ENCODE assay signal across 8 cellular contexts in the genomic region with DNA sequence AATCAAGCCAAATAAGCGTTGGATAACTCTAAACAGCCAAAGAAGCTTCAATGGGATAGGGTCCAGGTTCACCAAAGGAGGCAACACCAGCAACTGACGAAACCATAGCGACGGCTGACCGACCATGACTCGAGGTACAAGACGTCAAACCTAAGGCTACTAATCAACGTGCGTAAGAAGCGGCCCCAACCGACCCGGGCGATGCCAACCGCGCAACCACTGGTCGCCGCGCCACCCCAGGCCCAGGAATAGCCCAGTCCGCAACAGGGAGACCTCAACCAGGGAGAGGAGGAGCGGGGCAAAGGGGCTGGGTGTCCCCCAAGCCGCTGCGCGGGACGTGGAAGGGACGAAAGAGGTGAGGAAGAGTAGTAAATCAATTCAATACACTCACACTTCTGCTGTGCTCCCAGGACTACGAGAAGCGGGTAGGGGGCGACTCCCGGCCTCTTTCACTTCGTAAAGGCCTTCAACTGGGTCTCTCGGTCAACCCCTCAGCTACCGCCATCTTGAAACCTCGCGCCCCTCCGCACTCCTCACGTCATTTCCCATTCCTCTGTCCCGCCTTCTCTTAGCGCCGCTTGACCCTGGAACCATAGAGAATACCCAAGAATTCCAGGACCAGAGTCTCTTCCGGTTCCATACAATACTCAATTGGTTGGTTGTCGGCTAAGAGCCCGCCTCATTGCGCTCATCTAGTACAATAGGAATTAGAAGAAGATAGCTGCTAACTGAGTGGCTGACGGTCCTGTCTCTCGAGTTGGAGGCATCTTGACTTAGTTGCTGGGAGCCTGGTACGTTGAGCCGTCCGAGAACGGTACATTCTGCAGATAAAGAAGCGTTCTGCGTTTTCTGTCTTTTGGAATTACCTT. TPM values are rescaled to one million over a fixed set of nuclear protein-coding genes. Genes with fewer than 3 reads are reported as not detected.
A peak's percentile ranks its signal among the peaks of the same experiment; 100 is the strongest.
DNase-seq lines count a peak whose midpoint lies in the region; ATAC-seq, FAIRE-seq and TF ChIP-seq lines count a peak whose summit lies in the region.

A gene with protein sequence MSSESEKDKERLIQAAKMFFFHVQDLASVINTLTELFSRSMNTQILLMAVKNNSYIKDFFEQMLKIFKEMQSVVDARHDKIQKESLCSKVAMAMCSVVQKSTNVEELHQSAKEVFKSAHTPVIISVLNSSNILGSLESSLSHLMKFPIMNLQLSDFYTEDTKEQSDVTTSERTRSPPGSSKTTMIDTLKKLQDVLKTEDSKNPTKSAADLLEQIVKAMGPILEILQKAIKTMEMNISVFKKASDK (plus strand): TSS at position 710 of the 869 bp plus-strand sequence. CDS start 19,266 bp downstream, outside the sequence.
A gene (minus strand): TSS at position 518 of the 869 bp plus-strand sequence. CDS start 2,095 bp downstream, outside the sequence.

- peaks cover 27% of the 10 kb centered on the region for H3K36me3 Mint-ChIP-seq in activated T-helper 2 cell treated with anti-CD3 and anti-CD28 coated beads, Interferon-gamma antibody, Interleukin-2, Interleukin-4, amounts not matched to agents 10 μg/mL and 5 μg/mL and 100 μg/mL, durations not matched to agents 14 hours and 24 hours and 36 hours (ENCODE audit: low read depth)
- peaks cover 0 to 27% (median 0%) of the 10 kb centered on the region in 3 donors for H3K36me3 Mint-ChIP-seq in naive thymus-derived CD8-positive, alpha-beta T cell
- H3K36me3 Mint-ChIP-seq in stimulated activated naive B cell treated with anti-CD40 and anti-IgM and Interleukin-4, amounts not matched to agents 10 μg/mL and 1 μg/mL and 100 μg/mL, for 72 hours: peaks cover 8 to 12% of the 10 kb centered on the region in 2 donors

- no peak for TF ChIP-seq CTCF in fibroblast of pulmonary artery (IDR thresholded peaks at IDR 0.05; ENCODE audit: low read length, missing control alignments)

- H3K4me1 Mint-ChIP-seq in activated T-helper 2 cell treated with anti-CD3 and anti-CD28 coated beads, Interferon-gamma antibody, Interleukin-2, Interleukin-4, amounts not matched to agents 10 μg/mL and 5 μg/mL and 100 μg/mL, durations not matched to agents 14 hours and 24 hours and 36 hours (ENCODE audit: low read depth): peaks cover 27% of the 10 kb centered on the region
- H3K4me1 Mint-ChIP-seq in naive thymus-derived CD8-positive, alpha-beta T cell: peaks cover 10 to 24% (median 13%) of the 10 kb centered on the region in 4 donors
- H3K4me1 Mint-ChIP-seq in stimulated activated naive B cell treated with anti-CD40 and anti-IgM and Interleukin-4, amounts not matched to agents 10 μg/mL and 1 μg/mL and 100 μg/mL, for 72 hours: peaks cover 6 to 7% of the 10 kb centered on the region in 2 donors

- peak; percentile 69 for TF ChIP-seq POLR2A in H54 (IDR thresholded peaks at IDR 0.05; ENCODE audit: low read depth, low read length)

- FAIRE-seq in H54 (lab: Jason Lieb, UNC): peak; percentile 99

- POLR2A ChIA-PET in naive thymus-derived CD8-positive, alpha-beta T cell (lab: Charles Lee): interaction anchor here (0.7 to 7.3 kb wide), 15 partner anchors 8 to 1802 kb away, joined by 3 to 223 read pairs (median 4); a partner anchor contains a TSS

- ATAC-seq in naive thymus-derived CD8-positive, alpha-beta T cell: peak; percentile 94 to 97
- ATAC-seq in stimulated activated naive B cell treated with anti-CD40 and anti-IgM and Interleukin-4, amounts not matched to agents 10 μg/mL and 1 μg/mL and 100 μg/mL, for 72 hours (replicated peaks): peak; percentile 97

- H3K27ac Mint-ChIP-seq in activated T-helper 2 cell treated with anti-CD3 and anti-CD28 coated beads, Interferon-gamma antibody, Interleukin-2, Interleukin-4, amounts not matched to agents 10 μg/mL and 5 μg/mL and 100 μg/mL, durations not matched to agents 14 hours and 24 hours and 36 hours: no peak within 1 kb of the TSS
- no peak within 1 kb of the TSS for H3K27ac Mint-ChIP-seq in naive thymus-derived CD8-positive, alpha-beta T cell
- H3K27ac Mint-ChIP-seq in stimulated activated naive B cell treated with anti-CD40 and anti-IgM and Interleukin-4, amounts not matched to agents 10 μg/mL and 1 μg/mL and 100 μg/mL, for 72 hours: no peak within 1 kb of the TSS

- H3K9me3 Mint-ChIP-seq in activated T-helper 2 cell treated with anti-CD3 and anti-CD28 coated beads, Interferon-gamma antibody, Interleukin-2, Interleukin-4, amounts not matched to agents 10 μg/mL and 5 μg/mL and 100 μg/mL, durations not matched to agents 14 hours and 24 hours and 36 hours: no peaks in the 10 kb centered on the region
- no peaks in the 10 kb centered on the region for H3K9me3 Mint-ChIP-seq in naive thymus-derived CD8-positive, alpha-beta T cell
- no peaks in the 10 kb centered on the region for H3K9me3 Mint-ChIP-seq in stimulated activated naive B cell treated with anti-CD40 and anti-IgM and Interleukin-4, amounts not matched to agents 10 μg/mL and 1 μg/mL and 100 μg/mL, for 72 hours

- DNase-seq in ELR (ENCODE audit: low read depth) (peak; percentile 99), H54 (ENCODE audit: insufficient read length, low spot score) (peak; percentile 79), LoVo (ENCODE audit: low spot score) (peak; percentile 100), RPMI8226 (peak; percentile 97), fibroblast of pulmonary artery (ENCODE audit: low read depth) (peak; percentile 99)
- DNase-seq in activated T-helper 2 cell treated with anti-CD3 and anti-CD28 coated beads, Interferon-gamma antibody, Interleukin-2, Interleukin-4, amounts not matched to agents 10 μg/mL and 5 μg/mL and 100 μg/mL, durations not matched to agents 14 hours and 24 hours and 36 hours (ENCODE audit: low spot score): peak; percentile 83
- peak; percentile 63 to 96 (median 88) for DNase-seq in naive thymus-derived CD8-positive, alpha-beta T cell
- peak; percentile 90 for DNase-seq in stimulated activated naive B cell treated with anti-CD40 and anti-IgM and Interleukin-4, amounts not matched to agents 10 μg/mL and 1 μg/mL and 100 μg/mL, for 72 hours

- H3K4me3 ChIP-seq in fibroblast of pulmonary artery (replicated peaks; ENCODE audit: low read depth, low read length): peak within 1 kb of the TSS; percentile 93

- no peaks in the 10 kb centered on the region for H3K27me3 Mint-ChIP-seq in activated T-helper 2 cell treated with anti-CD3 and anti-CD28 coated beads, Interferon-gamma antibody, Interleukin-2, Interleukin-4, amounts not matched to agents 10 μg/mL and 5 μg/mL and 100 μg/mL, durations not matched to agents 14 hours and 24 hours and 36 hours (ENCODE audit: low read depth)
- H3K27me3 Mint-ChIP-seq in naive thymus-derived CD8-positive, alpha-beta T cell: no peaks in the 10 kb centered on the region
- H3K27me3 Mint-ChIP-seq in stimulated activated naive B cell treated with anti-CD40 and anti-IgM and Interleukin-4, amounts not matched to agents 10 μg/mL and 1 μg/mL and 100 μg/mL, for 72 hours: no peaks in the 10 kb centered on the region

- no peak within 1 kb of the TSS for H3K4me3 Mint-ChIP-seq in activated T-helper 2 cell treated with anti-CD3 and anti-CD28 coated beads, Interferon-gamma antibody, Interleukin-2, Interleukin-4, amounts not matched to agents 10 μg/mL and 5 μg/mL and 100 μg/mL, durations not matched to agents 14 hours and 24 hours and 36 hours (ENCODE audit: low read depth)
- no peak within 1 kb of the TSS for H3K4me3 Mint-ChIP-seq in naive thymus-derived CD8-positive, alpha-beta T cell
- no peak within 1 kb of the TSS for H3K4me3 Mint-ChIP-seq in stimulated activated naive B cell treated with anti-CD40 and anti-IgM and Interleukin-4, amounts not matched to agents 10 μg/mL and 1 μg/mL and 100 μg/mL, for 72 hours

- intact Hi-C loops in activated T-helper 2 cell treated with anti-CD3 and anti-CD28 coated beads, Interferon-gamma antibody, Interleukin-2, Interleukin-4, amounts not matched to agents 10 μg/mL and 5 μg/mL and 100 μg/mL, durations not matched to agents 14 hours and 24 hours and 36 hours (cut with micrococcal nuclease): loop anchor here (1.0 kb wide), 3 partner anchors 29 to 1079 kb away; a partner anchor contains a TSS

RNA-seq across cellular contexts. Expression of the first gene that starts in this region (rescaled TPM):
- total RNA-seq in activated T-helper 2 cell treated with anti-CD3 and anti-CD28 coated beads, Interferon-gamma antibody, Interleukin-2, Interleukin-4, amounts not matched to agents 10 μg/mL and 5 μg/mL and 100 μg/mL, durations not matched to agents 14 hours and 24 hours and 36 hours: 2.2 and 2.8 TPM in 2 replicates
- total RNA-seq in naive thymus-derived CD8-positive, alpha-beta T cell: 1 to 10 TPM in 1 of 2 experiments, under 1 TPM in 1; 0.71 to 1.3 TPM
- polyA plus RNA-seq in naive thymus-derived CD8-positive, alpha-beta T cell: 1 to 10 TPM in 2 of 3 donors, under 1 TPM in 1; 0.98 to 2.5 (median 1.7) TPM

RNA-seq across cellular contexts. Expression of the second gene that starts in this region (rescaled TPM):
- total RNA-seq in activated T-helper 2 cell treated with anti-CD3 and anti-CD28 coated beads, Interferon-gamma antibody, Interleukin-2, Interleukin-4, amounts not matched to agents 10 μg/mL and 5 μg/mL and 100 μg/mL, durations not matched to agents 14 hours and 24 hours and 36 hours: 128 and 134 TPM in 2 replicates
- 100 to 1,000 TPM in 1 of 2 experiments, 10 to 100 TPM in 1; 93.8 to 106 TPM for total RNA-seq in naive thymus-derived CD8-positive, alpha-beta T cell
- polyA plus RNA-seq in naive thymus-derived CD8-positive, alpha-beta T cell: 10 to 100 TPM; 59.5 to 66.5 (median 59.8) TPM

Comparison
In these comparisons a context has a peak if more than half of its experiments do, and no peak if none do; other contexts are left out.
1. Peak in every context shown above with its lines: DNase-seq, ATAC-seq and H3K4me3 ChIP-seq.